ENCODE assay signal across 8 cellular contexts in the genomic region with DNA sequence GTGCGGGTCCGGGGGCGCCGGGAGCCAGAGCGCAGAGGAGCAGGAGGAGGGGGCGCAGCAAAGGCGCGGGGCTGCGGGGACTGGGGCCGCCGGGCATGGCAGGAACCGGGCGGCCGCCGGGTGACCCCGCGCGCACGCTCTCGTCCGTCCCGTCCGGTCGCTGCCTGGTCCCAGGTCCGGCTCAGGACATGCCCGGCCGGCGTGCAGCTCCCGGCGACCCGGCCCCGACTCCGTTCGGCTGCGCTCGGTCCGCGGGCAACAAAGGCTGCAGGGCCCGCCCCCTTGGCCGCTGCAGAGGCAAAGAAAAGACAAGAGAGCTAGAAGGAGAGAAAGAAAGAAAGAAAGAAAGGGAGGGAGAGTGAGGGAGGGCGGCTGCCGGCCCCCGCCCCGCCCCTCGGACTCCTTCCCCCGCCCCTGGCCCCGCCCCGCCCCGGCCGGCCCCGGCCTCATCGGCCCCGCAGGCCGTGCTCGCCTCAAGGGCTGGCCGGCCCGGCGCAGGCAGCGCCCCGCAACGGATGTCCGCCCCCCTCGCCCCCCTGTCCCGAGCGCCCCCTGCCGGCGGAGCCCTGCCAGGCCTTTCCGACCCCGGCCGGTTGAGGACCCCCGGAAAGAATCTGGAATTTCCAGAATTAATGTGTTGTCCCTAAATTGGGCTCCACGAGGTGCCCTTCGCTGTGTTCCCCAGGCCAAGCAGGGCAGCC. TPM values are rescaled to one million over a fixed set of nuclear protein-coding genes. Genes with fewer than 3 reads are reported as not detected.
DNase-seq lines count a peak whose midpoint lies in the region; ATAC-seq and TF ChIP-seq lines count a peak whose summit lies in the region.

ADAMTS7 (minus strand) TSS at position 341 of the 701 bp plus-strand sequence; CDS start at position 97, 244 bp downstream.

- H3K36me3 ChIP-seq in smooth muscle cell (ENCODE audit: low read depth): no peaks in the 10 kb centered on the region

- H3K27ac Mint-ChIP-seq in IgD-negative memory B cell: peak within 1 kb of the TSS in 1 of 3 donors; percentile 60
- no peak within 1 kb of the TSS for H3K27ac Mint-ChIP-seq in central memory CD8-positive, alpha-beta T cell (ENCODE audit: low read depth)

- peak; percentile 67 for ATAC-seq in GM19043 (IDR thresholded peaks at IDR 0.05; ENCODE audit: low read depth, unreplicated experiment)
- peak; percentile 60 for ATAC-seq in central memory CD8-positive, alpha-beta T cell (replicated peaks; ENCODE audit: extremely low read depth, poor library complexity, severe bottlenecking)

- peak; percentile 66 for DNase-seq in AG10803 (ENCODE audit: low read depth)
- DNase-seq in central memory CD8-positive, alpha-beta T cell (ENCODE audit: low spot score in 2 of 2): peak in 1 of 2 donors; percentile 39
- DNase-seq in islet precursor cell: peak; percentile 86
- peak; percentile 38 for DNase-seq in smooth muscle cell (lab: John Stamatoyannopoulos, UW; ENCODE audit: unreplicated experiment)
- no peak for DNase-seq in NCI-H2029 treated with DMSO at 0.1 percent for 48 hours (lab: John Stamatoyannopoulos, UW)

- H3K27me3 ChIP-seq in smooth muscle cell (ENCODE audit: low read depth): no peaks in the 10 kb centered on the region

- peaks cover 0 to 2% (median 0%) of the 10 kb centered on the region in 3 donors for H3K9me3 Mint-ChIP-seq in IgD-negative memory B cell
- no peaks in the 10 kb centered on the region for H3K9me3 Mint-ChIP-seq in central memory CD8-positive, alpha-beta T cell

- H3F3A ChIP-seq in smooth muscle cell (ENCODE audit: low read depth): no peaks in the 10 kb centered on the region

- H4K20me1 ChIP-seq in smooth muscle cell (ENCODE audit: low read depth): peaks cover 21% of the 10 kb centered on the region

- H3K27me3 Mint-ChIP-seq in IgD-negative memory B cell: peaks cover 25% of the 10 kb centered on the region
- H3K27me3 Mint-ChIP-seq in central memory CD8-positive, alpha-beta T cell: peaks cover 60% of the 10 kb centered on the region

- H3K27ac ChIP-seq in smooth muscle cell (ENCODE audit: low read depth): no peak within 1 kb of the TSS

- peaks cover 4% of the 10 kb centered on the region for H3K79me2 ChIP-seq in smooth muscle cell (ENCODE audit: low read depth)

- H3K4me3 ChIP-seq in AG10803 (ENCODE audit: low read length) (peak within 1 kb of the TSS; percentile 57), WI38 (ENCODE audit: low read depth, low read length) (peak within 1 kb of the TSS; percentile 60), smooth muscle cell (peak within 1 kb of the TSS; percentile 94)

- no peaks in the 10 kb centered on the region for H3K9me3 ChIP-seq in smooth muscle cell (replicated peaks; ENCODE audit: low read depth)

- peak within 1 kb of the TSS; percentile 80 to 94 (median 90) for H3K4me3 Mint-ChIP-seq in IgD-negative memory B cell
- H3K4me3 Mint-ChIP-seq in central memory CD8-positive, alpha-beta T cell: peak within 1 kb of the TSS; percentile 75

- H2AFZ ChIP-seq in smooth muscle cell (ENCODE audit: low read depth): peak within 1 kb of the TSS; percentile 98

- peaks cover 6% of the 10 kb centered on the region for H3K4me1 ChIP-seq in smooth muscle cell (ENCODE audit: low read depth)

- H3K4me1 Mint-ChIP-seq in IgD-negative memory B cell: peaks cover 10 to 11% (median 10%) of the 10 kb centered on the region in 3 donors
- H3K4me1 Mint-ChIP-seq in central memory CD8-positive, alpha-beta T cell: peaks cover 11% of the 10 kb centered on the region

- 2% methylated on average over 30 of the region's 73 CpGs for WGBS in smooth muscle cell (ENCODE audit: low lambda C conversion rate)

- peak within 1 kb of the TSS; percentile 48 for H3K9ac ChIP-seq in smooth muscle cell (ENCODE audit: low read depth)

- TF ChIP-seq CTCF in AG10803 (conservative IDR thresholded peaks at IDR 0.05; ENCODE audit: low read length) (peak; percentile 50), WI38 (IDR thresholded peaks at IDR 0.05; ENCODE audit: low read depth, low read length) (peak; percentile 77), smooth muscle cell (IDR thresholded peaks at IDR 0.05; ENCODE audit: borderline replicate concordance, insufficient read depth, poor library complexity, severe bottlenecking) (peak; percentile 91)

- H3K4me2 ChIP-seq in smooth muscle cell: peak within 1 kb of the TSS; percentile 98

- no peaks in the 10 kb centered on the region for H3K36me3 Mint-ChIP-seq in IgD-negative memory B cell
- peaks cover 4% of the 10 kb centered on the region for H3K36me3 Mint-ChIP-seq in central memory CD8-positive, alpha-beta T cell (ENCODE audit: insufficient read depth)

RNA-seq across cellular contexts. Expression of gene ADAMTS7, which starts in this region (rescaled TPM):
- polyA plus RNA-seq in IgD-negative memory B cell: 0.04 TPM
- total RNA-seq in smooth muscle cell: 9.6 and 11.2 TPM in 2 replicates
- polyA plus RNA-seq in smooth muscle cell: 7.8 and 11.0 TPM in 2 replicates
